ENCODE assay signal across 10 cellular contexts in genomic region chr2:234483568-234484251, GRCh38. TPM values are rescaled to one million over a fixed set of nuclear protein-coding genes. Genes with fewer than 3 reads are reported as not detected.
DNase-seq lines count a peak whose midpoint lies in the region; ATAC-seq and TF ChIP-seq lines count a peak whose summit lies in the region.
"Had no signal": no experiment of that assay in that cellular context is flagged by ENCODE, and none has a peak within 500 bp of the region (broad histone marks: within the 10 kb centered on the region; RNA-seq: fewer than 3 reads in every experiment).

No MANE protein-coding gene starts in this region.

- no peak overlapping the region for H3K4me3 ChIP-seq in brain microvascular endothelial cell (ENCODE audit: low read depth, low read length)
- H3K4me3 ChIP-seq in MG63 = no peak overlapping the region
- H3K4me3 ChIP-seq: SJSA1, skin epidermis had no signal

- peak; percentile 68 for ATAC-seq in GM18498 (IDR thresholded peaks at IDR 0.05; ENCODE audit: unreplicated experiment)
- peak; percentile 64 for ATAC-seq in HG02943 (IDR thresholded peaks at IDR 0.05; ENCODE audit: low read depth, unreplicated experiment)

- TF ChIP-seq CTCF in brain microvascular endothelial cell (IDR thresholded peaks at IDR 0.05; ENCODE audit: low read depth, low read length, missing control alignments) = peak; percentile 55

- H3K27me3 ChIP-seq in brain microvascular endothelial cell (replicated peaks) = no peaks in the 10 kb centered on the region
- no peaks in the 10 kb centered on the region for H3K27me3 ChIP-seq in MG63
- H3K27me3 ChIP-seq: SJSA1 had no signal

- DNase-seq in T-helper 22 cell (ENCODE audit: low read depth) (peak; percentile 86), brain microvascular endothelial cell (peak; percentile 11), amniotic stem cell (lab: John Stamatoyannopoulos, UW) (no peak), MG63 (no peak), retina (no peak)
- DNase-seq in stimulated activated CD4-positive, alpha-beta T cell treated with anti-CD3 and anti-CD28 coated beads, Interleukin-15, amount 100 ng/mL, for 1 hour (ENCODE audit: low read depth in 1 of 2, low spot score in 1 of 2) = peak; percentile 24 to 55

- no peaks in the 10 kb centered on the region for H3K9me3 ChIP-seq in MG63
- H3K9me3 ChIP-seq: SJSA1 had no signal

- in situ Hi-C loops in brain microvascular endothelial cell (cut with HindIII; ENCODE audit: low pct_ligation_motif_present, low sequenced_read_pairs) = no loop called here

- H3K36me3 ChIP-seq in brain microvascular endothelial cell (replicated peaks) (no peaks in the 10 kb centered on the region), MG63 (no peaks in the 10 kb centered on the region)
- H3K36me3 ChIP-seq: SJSA1 had no signal

- H3K27ac ChIP-seq in brain microvascular endothelial cell = no peak overlapping the region
- H3K27ac ChIP-seq: SJSA1 had no signal

RNA-seq across cellular contexts. Expression of gene ARL4C, which starts 13.2 kb away (rescaled TPM):
- 0.91 and 1.8 TPM in 2 replicates for total RNA-seq in MG63 (2014; rRNA removed; shearing (Covaris generic); ENCODE audit: low replicate concordance)

Comparison
In these comparisons a context has a peak if more than half of its experiments do, and no peak if none do; other contexts are left out.
1. DNase-seq: peak in T-helper 22 cell (single experiment), brain microvascular endothelial cell (single experiment) and stimulated activated CD4-positive, alpha-beta T cell treated with anti-CD3 and anti-CD28 coated beads, Interleukin-15, amount 100 ng/mL, for 1 hour (2 of 2); none in amniotic stem cell (single experiment), MG63 (single experiment) and retina (single experiment).